14 cellular contexts compared by ENCODE assay signal in the genomic region with DNA sequence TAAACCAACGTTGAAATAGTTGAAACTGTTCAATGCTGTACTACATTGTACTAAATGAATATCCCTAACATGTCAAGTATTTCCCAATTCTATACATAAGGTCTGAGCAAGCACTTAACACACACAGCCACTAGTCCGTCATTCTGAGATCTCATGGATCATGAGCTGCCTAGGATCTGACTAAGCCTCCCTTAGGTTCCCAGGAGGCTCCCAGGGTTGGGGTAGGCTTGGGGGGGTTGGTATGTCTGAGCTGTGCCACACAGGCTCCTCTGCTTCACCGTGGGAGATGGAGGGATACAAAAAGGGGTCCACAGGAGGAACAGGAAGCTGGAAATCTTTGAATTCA. TPM values are rescaled to one million over a fixed set of nuclear protein-coding genes. Genes with fewer than 3 reads are reported as not detected.
DNase-seq lines count a peak whose midpoint lies in the region; ATAC-seq lines count a peak whose summit lies in the region.
"Had no signal": no experiment of that assay in that cellular context is flagged by ENCODE, and none has a peak within 500 bp of the region (broad histone marks: within the 10 kb centered on the region; RNA-seq: fewer than 3 reads in every experiment).

No MANE protein-coding gene starts in this region.

- no peak for ATAC-seq in stimulated activated naive CD8-positive, alpha-beta T cell treated with anti-CD3 and anti-CD28 coated beads, Interleukin-15, Interleukin-2, amounts not matched to agents 100 U/mL and 50 U/mL, for 24 hours
- ATAC-seq in GM18519 (IDR thresholded peaks at IDR 0.05; ENCODE audit: low FRiP score, unreplicated experiment) = no peak
- ATAC-seq: psoas muscle had no signal

- no peaks in the 10 kb centered on the region for H3K27me3 Mint-ChIP-seq in stimulated activated naive CD8-positive, alpha-beta T cell treated with anti-CD3 and anti-CD28 coated beads, Interleukin-15, Interleukin-2, amounts not matched to agents 100 ng/mL and 50 ng/mL, for 24 hours
- no peaks in the 10 kb centered on the region for H3K27me3 Mint-ChIP-seq in activated naive CD8-positive, alpha-beta T cell treated with anti-CD3 and anti-CD28 coated beads for 36 hours

- peak overlapping the region; percentile 95 for H3K4me3 Mint-ChIP-seq in stimulated activated naive CD8-positive, alpha-beta T cell treated with anti-CD3 and anti-CD28 coated beads, Interleukin-15, Interleukin-2, amounts not matched to agents 100 ng/mL and 50 ng/mL, for 24 hours
- peak overlapping the region; percentile 61 for H3K4me3 Mint-ChIP-seq in activated naive CD8-positive, alpha-beta T cell treated with anti-CD3 and anti-CD28 coated beads for 36 hours

- peaks cover 75% of the 10 kb centered on the region for H3K36me3 Mint-ChIP-seq in stimulated activated naive CD8-positive, alpha-beta T cell treated with anti-CD3 and anti-CD28 coated beads, Interleukin-15, Interleukin-2, amounts not matched to agents 100 ng/mL and 50 ng/mL, for 24 hours (ENCODE audit: low read depth)
- H3K36me3 Mint-ChIP-seq in activated naive CD8-positive, alpha-beta T cell treated with anti-CD3 and anti-CD28 coated beads for 36 hours = peaks cover 77% of the 10 kb centered on the region

- peaks cover 100% of the 10 kb centered on the region for H3K4me1 Mint-ChIP-seq in stimulated activated naive CD8-positive, alpha-beta T cell treated with anti-CD3 and anti-CD28 coated beads, Interleukin-15, Interleukin-2, amounts not matched to agents 100 ng/mL and 50 ng/mL, for 24 hours (ENCODE audit: low read depth)
- peaks cover 94% of the 10 kb centered on the region for H3K4me1 Mint-ChIP-seq in activated naive CD8-positive, alpha-beta T cell treated with anti-CD3 and anti-CD28 coated beads for 36 hours

- H3K9me3 Mint-ChIP-seq in stimulated activated naive CD8-positive, alpha-beta T cell treated with anti-CD3 and anti-CD28 coated beads, Interleukin-15, Interleukin-2, amounts not matched to agents 100 ng/mL and 50 ng/mL, for 24 hours = no peaks in the 10 kb centered on the region
- H3K9me3 Mint-ChIP-seq in activated naive CD8-positive, alpha-beta T cell treated with anti-CD3 and anti-CD28 coated beads for 36 hours = no peaks in the 10 kb centered on the region

- no peak for DNase-seq in stimulated activated naive CD8-positive, alpha-beta T cell treated with anti-CD3 and anti-CD28 coated beads, Interleukin-15, Interleukin-2, amounts not matched to agents 100 U/mL and 50 U/mL, for 24 hours
- DNase-seq in activated naive CD8-positive, alpha-beta T cell treated with anti-CD3 and anti-CD28 coated beads for 36 hours = no peak
- DNase-seq in hepatic stellate cell (ENCODE audit: low spot score) (peak; percentile 54), AML-193 (lab: John Stamatoyannopoulos, UW) (no peak), NCI-H446 (lab: John Stamatoyannopoulos, UW) (no peak), amniotic stem cell (lab: John Stamatoyannopoulos, UW) (no peak)
- DNase-seq: BE2C; midbrain; NCI-H2107; psoas muscle; stimulated activated CD4-positive, alpha-beta T cell treated with anti-CD3 and anti-CD28 coated beads, Interleukin-2, amount 100 ng/mL, for 48 hours; SW 1271 had no signal

- peak overlapping the region; percentile 92 for H3K27ac Mint-ChIP-seq in stimulated activated naive CD8-positive, alpha-beta T cell treated with anti-CD3 and anti-CD28 coated beads, Interleukin-15, Interleukin-2, amounts not matched to agents 100 ng/mL and 50 ng/mL, for 24 hours
- H3K27ac Mint-ChIP-seq in activated naive CD8-positive, alpha-beta T cell treated with anti-CD3 and anti-CD28 coated beads for 36 hours = peak overlapping the region; percentile 95

RNA-seq across cellular contexts. Expression of a gene that starts 5.9 kb away (rescaled TPM):
- 10 to 100 TPM; 42.7 to 46.6 TPM for total RNA-seq in activated naive CD8-positive, alpha-beta T cell treated with anti-CD3 and anti-CD28 coated beads for 36 hours
